Comparison of ENCODE assay signal across 8 cellular contexts in genomic region chr5:69166686-69167487, GRCh38. TPM values are rescaled to one million over a fixed set of nuclear protein-coding genes. Genes with fewer than 3 reads are reported as not detected.
DNase-seq lines count a peak whose midpoint lies in the region; ATAC-seq, FAIRE-seq and TF ChIP-seq lines count a peak whose summit lies in the region.

Gene CCNB1, plus strand, starts transcription at chr5:69167150. Its CDS starts 113 bp downstream, at chr5:69167263.

- H3K36me3 ChIP-seq in H1 (ENCODE audit: control insufficient read depth in 2 of 4, insufficient read depth in 4 of 4, low read length in 3 of 4) = peaks cover 22 to 38% (median 33%) of the 10 kb centered on the region in 4 experiments
- H3K36me3 ChIP-seq in mesenchymal stem cell (ENCODE audit: control insufficient read depth in 1 of 2, insufficient read depth in 2 of 2, low read depth in 1 of 2, low read length in 2 of 2) = peaks cover under 1 to 10% of the 10 kb centered on the region in 2 experiments

- H2BK12ac ChIP-seq in H1 (ENCODE audit: low read depth, low read length) (peak within 1 kb of the TSS; percentile 84; the same call in 1 of the 2 replicates), mesenchymal stem cell (ENCODE audit: low read length in 2 of 2) (no peak within 1 kb of the TSS)

- DNase-seq in Caki2 (ENCODE audit: low read depth) (peak; percentile 98), HUDEP-2 (lab: John Stamatoyannopoulos, UW; ENCODE audit: unreplicated experiment in 76 of 76) (peak; percentile 45 to 99 (median 96)), NOMO-1 treated with dmso at 0.1 percent for 144 hours (lab: John Stamatoyannopoulos, UW; ENCODE audit: unreplicated experiment) (peak; percentile 99), H1 (ENCODE audit: low read depth in 1 of 2, low spot score in 2 of 2) (peak; percentile 98), mesenchymal stem cell (peak; percentile 98)
- DNase-seq in activated CD8-positive, alpha-beta memory T cell treated with anti-CD3 and anti-CD28 coated beads for 4 hours (ENCODE audit: low read depth in 2 of 2) = peak; percentile 94 to 97
- peak; percentile 94 for DNase-seq in stimulated activated CD8-positive, alpha-beta memory T cell treated with anti-CD3 and anti-CD28 coated beads, Interleukin-12 subunit alpha, Interleukin-12 subunit beta, amount 100 ng/mL, for 24 hours (ENCODE audit: extremely low read depth)

- peak; percentile 99 for ATAC-seq in GM21390 (IDR thresholded peaks at IDR 0.05; ENCODE audit: unreplicated experiment)

- TF ChIP-seq RAD21 in H1 (IDR thresholded peaks at IDR 0.05 in 1 of 2, conservative IDR thresholded peaks at IDR 0.05 in 1 of 2; ENCODE audit: low read depth in 2 of 2, low read length in 2 of 2) = no peak

- peak within 1 kb of the TSS; percentile 98 for H4K8ac ChIP-seq in H1 (ENCODE audit: extremely low read depth, insufficient read depth, low read length)
- H4K8ac ChIP-seq in mesenchymal stem cell (ENCODE audit: low read length) = peak within 1 kb of the TSS; percentile 93

- H3K27ac ChIP-seq in H1 (ENCODE audit: low read depth, low read length) (peak within 1 kb of the TSS; percentile 95), mesenchymal stem cell (ENCODE audit: low read length, poor library complexity, severe bottlenecking) (peak within 1 kb of the TSS; percentile 61)

- H3K4me3 ChIP-seq in H1 (ENCODE audit: extremely low read depth in 1 of 4, insufficient read depth in 2 of 4, low read depth in 3 of 4, low read length in 4 of 4) (peak within 1 kb of the TSS; percentile 74 to 95 (median 88)), mesenchymal stem cell (ENCODE audit: insufficient read depth in 1 of 2, low read depth in 1 of 2, low read length in 2 of 2) (peak within 1 kb of the TSS; percentile 83 to 94)

- H3K14ac ChIP-seq in H1 (ENCODE audit: insufficient read length) (no peak within 1 kb of the TSS), mesenchymal stem cell (ENCODE audit: low read length in 2 of 2) (peak within 1 kb of the TSS in 1 of 2 experiments; percentile 23)

- H3K9ac ChIP-seq in H1 (replicated peaks in 1 of 4; ENCODE audit: extremely low read depth in 1 of 4, low read depth in 3 of 4, low read length in 3 of 4) (peak within 1 kb of the TSS; percentile 55 to 96 (median 95)), mesenchymal stem cell (ENCODE audit: low read length) (peak within 1 kb of the TSS; percentile 92)

- peak within 1 kb of the TSS; percentile 61 for H3K4ac ChIP-seq in H1 (replicated peaks; ENCODE audit: insufficient read length, low read depth, low read length)
- H3K4ac ChIP-seq in mesenchymal stem cell (ENCODE audit: low read depth in 1 of 2, low read length in 2 of 2) = peak within 1 kb of the TSS in 1 of 2 experiments; percentile 35

- in situ Hi-C loops in Caki2 (cut with HindIII; ENCODE audit: low pct_unique_long_range_greater_than_20kb, low sequenced_read_pairs) = no loop called here

- POLR2A ChIA-PET in H1 (lab: Charles Lee; ENCODE audit: partially characterized antibody) = interaction anchor here (0.6 to 8.1 kb wide), 20 partner anchors 8 to 200 kb away, joined by 3 to 128 read pairs (median 5); partner anchors contain the start of genes CDK7, CENPH and SLC30A5

- H2BK5ac ChIP-seq in H1 (ENCODE audit: low read depth, low read length) (peak within 1 kb of the TSS; percentile 99), mesenchymal stem cell (ENCODE audit: low read depth, low read length, poor library complexity, severe bottlenecking) (no peak within 1 kb of the TSS)

- peak within 1 kb of the TSS; percentile 83 to 92 for H3K4me2 ChIP-seq in H1 (ENCODE audit: insufficient read depth in 1 of 2, low read depth in 2 of 2, low read length in 2 of 2)
- peak within 1 kb of the TSS; percentile 92 for H3K4me2 ChIP-seq in mesenchymal stem cell (ENCODE audit: low read length, poor library complexity, severe bottlenecking)

- H3K56ac ChIP-seq in H1 (replicated peaks; ENCODE audit: insufficient read length, low read depth, low read length) = peak within 1 kb of the TSS; percentile 91

- TF ChIP-seq POLR2A in H1 (IDR thresholded peaks at IDR 0.05; ENCODE audit: control extremely low read depth in 1 of 2, low read depth in 2 of 2, low read length in 2 of 2) = peak; percentile 73 to 97

- TF ChIP-seq EP300 in H1 (IDR thresholded peaks at IDR 0.05; ENCODE audit: borderline replicate concordance in 1 of 2, low read depth in 2 of 2, low read length in 2 of 2) = no peak

- H3K18ac ChIP-seq in H1 (ENCODE audit: extremely low read depth, low read length) = peak within 1 kb of the TSS; percentile 99
- H3K18ac ChIP-seq in mesenchymal stem cell (ENCODE audit: low read depth in 1 of 2, low read length in 2 of 2) = peak within 1 kb of the TSS; percentile 48 to 86

- H3K9me3 ChIP-seq in H1 (ENCODE audit: insufficient read depth in 2 of 2, low read depth in 1 of 2, low read length in 1 of 2) (no peaks in the 10 kb centered on the region), mesenchymal stem cell (ENCODE audit: control insufficient read depth, low read length) (no peaks in the 10 kb centered on the region)

- no peak for TF ChIP-seq CTCF in H1 (IDR thresholded peaks at IDR 0.05; ENCODE audit: control extremely low read depth in 1 of 3, insufficient read depth in 1 of 3, low read depth in 1 of 3, low read length in 3 of 3)

- H3K79me1 ChIP-seq in H1 (ENCODE audit: low read depth, low read length) = no peaks in the 10 kb centered on the region
- peaks cover 2% of the 10 kb centered on the region for H3K79me1 ChIP-seq in mesenchymal stem cell (replicated peaks; ENCODE audit: low read length, poor library complexity, severe bottlenecking)

- H3K23me2 ChIP-seq in H1 (ENCODE audit: low read depth, low read length) = peaks cover 4% of the 10 kb centered on the region; the same call in 1 of the 2 replicates

- H2BK15ac ChIP-seq in H1 (ENCODE audit: low read length) = peak within 1 kb of the TSS; percentile 88; the same call in 1 of the 2 replicates
- H2BK15ac ChIP-seq in mesenchymal stem cell (ENCODE audit: low read depth, poor library complexity, severe bottlenecking) = no peak within 1 kb of the TSS

- peak; percentile 63 for FAIRE-seq in H1 (lab: Jason Lieb, UNC)

- H2AFZ ChIP-seq in H1 (ENCODE audit: low read length) = no peak within 1 kb of the TSS
- peak within 1 kb of the TSS; percentile 98 for H2AFZ ChIP-seq in mesenchymal stem cell (ENCODE audit: low read depth, low read length)

- H3K79me2 ChIP-seq in H1 (ENCODE audit: control insufficient read depth in 1 of 2, insufficient read depth in 2 of 2, low read length in 2 of 2) = peaks cover 8 to 34% of the 10 kb centered on the region in 2 experiments

- no peak within 1 kb of the TSS for H3K23ac ChIP-seq in H1 (ENCODE audit: insufficient read length)
- peak within 1 kb of the TSS in 1 of 2 experiments; percentile 70 for H3K23ac ChIP-seq in mesenchymal stem cell (ENCODE audit: low read length in 2 of 2)

- H2BK20ac ChIP-seq in H1 (ENCODE audit: low read length) = no peak within 1 kb of the TSS; the same call in 1 of the 2 replicates

- H2BK120ac ChIP-seq in H1 (replicated peaks; ENCODE audit: low read depth, low read length) (no peak within 1 kb of the TSS), mesenchymal stem cell (ENCODE audit: low read depth, low read length) (no peak within 1 kb of the TSS)

- H3K4me1 ChIP-seq in H1 (replicated peaks in 1 of 4; ENCODE audit: control insufficient read depth in 3 of 4, insufficient read depth in 4 of 4, low read length in 3 of 4) = peaks cover 0 to 7% (median 4%) of the 10 kb centered on the region in 4 experiments; a peak in 5 of 7 replicates
- H3K4me1 ChIP-seq in mesenchymal stem cell (ENCODE audit: control insufficient read depth, insufficient read depth, low read depth, low read length) = peaks cover 5% of the 10 kb centered on the region

- H4K5ac ChIP-seq in H1 (ENCODE audit: insufficient read length, low read depth, low read length) = peak within 1 kb of the TSS; percentile 91

- H4K91ac ChIP-seq in H1 (replicated peaks; ENCODE audit: insufficient read length, low read length) = peak within 1 kb of the TSS; percentile 16
- H4K91ac ChIP-seq in mesenchymal stem cell (ENCODE audit: low read length) = peak within 1 kb of the TSS; percentile 77

- no peaks in the 10 kb centered on the region for H4K20me1 ChIP-seq in H1 (replicated peaks in 1 of 2; ENCODE audit: control insufficient read depth in 1 of 2, insufficient read depth in 2 of 2, low read length in 2 of 2)

- H3K27me3 ChIP-seq in H1 (replicated peaks in 1 of 4; ENCODE audit: control insufficient read depth in 3 of 4, extremely low read depth in 1 of 4, insufficient read depth in 3 of 4, low read length in 3 of 4) (no peaks in the 10 kb centered on the region), mesenchymal stem cell (ENCODE audit: control insufficient read depth in 1 of 2, insufficient read depth in 1 of 2, low read length in 2 of 2) (no peaks in the 10 kb centered on the region)

- WGBS in H1 (ENCODE audit: extremely low coverage in 1 of 2, insufficient coverage in 1 of 2, insufficient read length in 1 of 2, insufficient replicate concordance in 2 of 2, low coverage in 1 of 2, low lambda C conversion rate in 2 of 2, missing lambda C conversion rate in 1 of 2), 2 experiments = 3% methylated on average over 45 of the region's 50 CpGs; no CpG with 5 or more reads in 1 of the 2 experiments
- 3% methylated on average over 50 of the region's 50 CpGs for WGBS in mesenchymal stem cell

- CTCF ChIA-PET in H1 (lab: Charles Lee; ENCODE audit: partially characterized antibody) = interaction anchor here (1.5 to 1.8 kb wide), 3 partner anchors 74 to 206 kb away, joined by 3 to 5 read pairs (median 3); no protein-coding TSS in a partner anchor

- H2AK5ac ChIP-seq in H1 (ENCODE audit: low read depth, low read length) (no peak within 1 kb of the TSS; the same call in 1 of the 2 replicates), mesenchymal stem cell (ENCODE audit: low read length, severe bottlenecking) (no peak within 1 kb of the TSS)

TF ChIP-seq in H1, 55 proteins besides CTCF, POLR2A, EP300 and RAD21 (continues in another document):
- no peak for TF ChIP-seq SIRT6 (IDR thresholded peaks at IDR 0.05; ENCODE audit: low read length)
- peak; percentile 41; the same call in 1 of the 2 replicates for TF ChIP-seq TCF12 (IDR thresholded peaks at IDR 0.05; ENCODE audit: low read depth, low read length)
- peak; percentile 34; the same call in 1 of the 2 replicates for TF ChIP-seq RFX5 (IDR thresholded peaks at IDR 0.05; ENCODE audit: borderline replicate concordance, low read depth, low read length)
- no peak for TF ChIP-seq SUZ12 (IDR thresholded peaks at IDR 0.05; ENCODE audit: low read length)

RNA-seq across cellular contexts. Expression of gene CCNB1, which starts in this region (rescaled TPM):
- total RNA-seq in Caki2 (2014; rRNA removed; shearing (Covaris generic); ENCODE audit: low replicate concordance) = 161 and 189 TPM in 2 replicates
- 338 and 342 TPM in 2 replicates for total RNA-seq in H1 (2021; fragmentation: NEBNext Ultra II Directional; extraction: Animal tissue kit (Norgen Biotek cat#: 25700))
- polyA plus RNA-seq in H1 (2011; rRNA removed) = 71.5 and 122 TPM in 2 replicates
- polyA plus RNA-seq in H1 (2011; cell fraction: cytosol; rRNA removed) = 183 TPM
- 84.8 TPM for polyA plus RNA-seq in H1 (2011; cell fraction: nucleus; rRNA removed)
- 277 to 373 TPM (median 302 TPM) in 4 replicates for polyA plus RNA-seq in H1 (2012, experiment 1 of 2)
- 104 TPM for polyA plus RNA-seq in H1 (2012, experiment 2 of 2)
- polyA plus RNA-seq in H1 (2013, experiment 1 of 2) = 210 TPM
- polyA plus RNA-seq in H1 (2013, experiment 2 of 2) = 201 TPM
- polyA minus RNA-seq in H1 (2011; rRNA and poly(A)+ RNA removed) = 95.7 and 97.5 TPM in 2 replicates
- polyA minus RNA-seq in H1 (2011; cell fraction: cytosol; rRNA and poly(A)+ RNA removed) = 70.8 TPM
- polyA minus RNA-seq in H1 (2011; cell fraction: nucleus; rRNA and poly(A)+ RNA removed) = 71.0 TPM
- 22.5 TPM for polyA plus RNA-seq in mesenchymal stem cell (2013, experiment 1 of 2)
- polyA plus RNA-seq in mesenchymal stem cell (2013, experiment 2 of 2) = 21.7 TPM

Comparison
In these comparisons a context has a peak if more than half of its experiments do, and no peak if none do; other contexts are left out.
1. Peak in every context shown above with its lines: DNase-seq, ATAC-seq, H3K4me3 ChIP-seq and H3K27ac ChIP-seq.